In the genomic region with DNA sequence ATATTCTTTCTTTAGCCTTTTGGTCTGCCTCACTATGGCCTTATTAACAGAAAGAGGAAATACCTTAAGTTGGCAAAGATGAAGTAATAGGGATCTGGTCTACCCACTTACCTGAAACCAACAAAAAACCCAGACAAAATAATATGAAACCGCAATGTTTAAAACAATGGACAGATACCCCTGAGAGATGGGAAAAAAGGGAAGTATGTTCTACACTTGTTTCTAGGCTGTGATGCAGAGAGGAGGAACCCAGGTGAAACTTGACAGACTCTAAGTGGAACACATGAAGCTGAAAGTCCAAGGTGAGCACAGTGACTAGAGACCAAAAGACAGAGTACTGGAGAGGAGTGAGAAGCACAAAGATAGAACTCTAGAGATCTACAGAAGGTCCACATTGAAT, we compare ENCODE assay signal across 28 cellular contexts.
DNase-seq lines count a peak whose midpoint lies in the region; ATAC-seq, FAIRE-seq and TF ChIP-seq lines count a peak whose summit lies in the region.
"Had no signal": no experiment of that assay in that cellular context is flagged by ENCODE, and none has a peak within 500 bp of the region (broad histone marks: within the 10 kb centered on the region; RNA-seq: fewer than 3 reads in every experiment).

No MANE protein-coding gene starts in this region.

- no peak overlapping the region for H3K9ac ChIP-seq in keratinocyte (ENCODE audit: control insufficient read depth, extremely low read depth, insufficient read depth, low read length)

- H3K4me2 ChIP-seq in keratinocyte (ENCODE audit: control insufficient read depth, extremely low read depth, insufficient read depth, low read depth, low read length): no peak overlapping the region

- DNase-seq in GM18507 (ENCODE audit: extremely low spot score, insufficient read length, low read depth) (no peak), keratinocyte (ENCODE audit: low read depth, low spot score) (no peak), NCI-H345 (lab: John Stamatoyannopoulos, UW) (no peak), retina (no peak), medulla oblongata (ENCODE audit: extremely low spot score) (no peak), MV-4-11 (lab: John Stamatoyannopoulos, UW) (no peak)
- DNase-seq: activated CD4-positive, alpha-beta T cell treated with anti-CD3 and anti-CD28 coated beads for 1 hour; activated CD8-positive, alpha-beta memory T cell treated with anti-CD3 and anti-CD28 coated beads for 24 hours; activated naive CD4-positive, alpha-beta T cell treated with Interleukin-2 at 50 U/mL for 16 hours; activated T-cell treated with anti-CD3 and anti-CD28 coated beads, Interleukin-2, amount 50 U/mL, for 4 hours; amygdala; Calu3; cortex of kidney; HCEC 1CT; NCI-H1417 treated with DMSO at 0.1 percent for 48 hours; NCI-H2171 treated with DMSO at 0.1 percent for 48 hours; NCI-H69; psoas muscle; SHP77 treated with DMSO at 0.1 percent for 48 hours; SW 1271; testis; uterus had no signal

- ATAC-seq in GM21515 (IDR thresholded peaks at IDR 0.05; ENCODE audit: unreplicated experiment) (peak; percentile 69), HG03432 (IDR thresholded peaks at IDR 0.05; ENCODE audit: unreplicated experiment) (peak; percentile 68)
- ATAC-seq: activated T-cell treated with anti-CD3 and anti-CD28 coated beads, Interleukin-2, amount 50 U/mL, for 4 hours; psoas muscle; stimulated activated effector memory CD8-positive, alpha-beta T cell treated with anti-CD3 and anti-CD28 coated beads, Interleukin-12 subunit alpha, Interleukin-12 subunit beta, amount 100 ng/mL, for 72 hours had no signal

- no peaks in the 10 kb centered on the region for H4K20me1 ChIP-seq in keratinocyte (ENCODE audit: control insufficient read depth, extremely low read depth, insufficient read depth, low read length)

- no peak overlapping the region for H2AFZ ChIP-seq in keratinocyte (ENCODE audit: control insufficient read depth, low read length)

- dilution Hi-C loops in keratinocyte (cut with MboI; ENCODE audit: extremely low pct_ligation_motif_present, low sequenced_read_pairs): no loop called here

- H3K4me3 ChIP-seq in keratinocyte (ENCODE audit: control insufficient read depth in 2 of 3, extremely low read depth in 1 of 3, insufficient read depth in 2 of 3, low read depth in 1 of 3, low read length in 3 of 3): no peak overlapping the region
- H3K4me3 ChIP-seq: cardiac muscle cell, psoas muscle, testis, uterus had no signal

- H3K9me1 ChIP-seq in keratinocyte (ENCODE audit: control insufficient read depth, extremely low read depth, insufficient read depth, low read length): no peaks in the 10 kb centered on the region

- H3K79me2 ChIP-seq in keratinocyte (ENCODE audit: control insufficient read depth, insufficient read depth, low read length): no peaks in the 10 kb centered on the region

- no peaks in the 10 kb centered on the region for H3K9me3 ChIP-seq in keratinocyte (ENCODE audit: control insufficient read depth, low read depth, low read length)
- H3K9me3 ChIP-seq: psoas muscle, testis, uterus had no signal

- H3K36me3 ChIP-seq in keratinocyte (ENCODE audit: control insufficient read depth in 2 of 2, extremely low read depth in 1 of 2, insufficient read depth in 2 of 2, low read length in 2 of 2): peaks cover 0 to 3% of the 10 kb centered on the region in 2 experiments
- H3K36me3 ChIP-seq: uterus had no signal

- no peaks in the 10 kb centered on the region for H3K4me1 ChIP-seq in keratinocyte (ENCODE audit: control insufficient read depth, extremely low read depth, insufficient read depth, low read length)
- H3K4me1 ChIP-seq: testis, uterus had no signal

- no peaks in the 10 kb centered on the region for H3K27me3 ChIP-seq in keratinocyte (ENCODE audit: control insufficient read depth, extremely low read depth, insufficient read depth, low read length)
- H3K27me3 ChIP-seq: cardiac muscle cell, testis, uterus had no signal

- no peak for TF ChIP-seq CTCF in keratinocyte (optimal IDR thresholded peaks at IDR 0.05 in 1 of 3, IDR thresholded peaks at IDR 0.05 in 1 of 3, conservative IDR thresholded peaks at IDR 0.05 in 1 of 3; ENCODE audit: extremely low read depth in 1 of 3, insufficient read depth in 2 of 3, low read length in 3 of 3)

- H3K27ac ChIP-seq in keratinocyte (ENCODE audit: control insufficient read depth, insufficient read depth, low read length): no peak overlapping the region
- H3K27ac ChIP-seq: C4-2B, cardiac muscle cell, psoas muscle, testis, uterus had no signal

- FAIRE-seq in GM18507 (lab: Jason Lieb, UNC) (peak; percentile 66), keratinocyte (lab: Jason Lieb, UNC) (peak; percentile 32)
- FAIRE-seq: endometrium had no signal
